ENCODE assay signal across 8 cellular contexts in genomic region chr3:179750720-179751328, GRCh38.
DNase-seq lines count a peak whose midpoint lies in the region; ATAC-seq and TF ChIP-seq lines count a peak whose summit lies in the region.

No MANE protein-coding gene starts in this region.

- no peaks in the 10 kb centered on the region for H3K9me3 Mint-ChIP-seq in natural killer cell treated with Interleukin-12 subunit alpha and Interleukin-12 subunit beta and Interleukin-15 and Interleukin-18, amount 100 ng/mL, for 72 hours

- H3K27me3 ChIP-seq in OCI-LY1 (ENCODE audit: insufficient read depth, low read length) (no peaks in the 10 kb centered on the region), fibroblast of lung (ENCODE audit: control insufficient read depth, insufficient read depth, low read length) (no peaks in the 10 kb centered on the region)

- H3K4me1 Mint-ChIP-seq in natural killer cell treated with Interleukin-12 subunit alpha and Interleukin-12 subunit beta and Interleukin-15 and Interleukin-18, amount 100 ng/mL, for 72 hours (ENCODE audit: low read depth in 2 of 2) = no peaks in the 10 kb centered on the region

- no peaks in the 10 kb centered on the region for H3K27me3 Mint-ChIP-seq in natural killer cell treated with Interleukin-12 subunit alpha and Interleukin-12 subunit beta and Interleukin-15 and Interleukin-18, amount 100 ng/mL, for 72 hours

- peak; percentile 74 for TF ChIP-seq CTCF in OCI-LY1 (IDR thresholded peaks at IDR 0.05; ENCODE audit: low read length)
- TF ChIP-seq CTCF in fibroblast of lung (conservative IDR thresholded peaks at IDR 0.05 in 1 of 2, IDR thresholded peaks at IDR 0.05 in 1 of 2; ENCODE audit: low read depth in 1 of 2, low read length in 2 of 2) = peak; percentile 75 to 82

- H3K79me2 ChIP-seq in OCI-LY1 (ENCODE audit: insufficient read depth, low read length) = no peaks in the 10 kb centered on the region
- no peaks in the 10 kb centered on the region for H3K79me2 ChIP-seq in fibroblast of lung (ENCODE audit: control insufficient read depth, insufficient read depth, low read length)

- ATAC-seq in HG02610 (IDR thresholded peaks at IDR 0.05; ENCODE audit: unreplicated experiment) = peak; percentile 51
- ATAC-seq in natural killer cell treated with Interleukin-12 subunit alpha and Interleukin-12 subunit beta and Interleukin-15 and Interleukin-18, amount 100 ng/mL, for 72 hours = no peak
- ATAC-seq in left lobe of liver = no peak

- H3K9ac ChIP-seq in OCI-LY1 (ENCODE audit: low read length) (no peak overlapping the region), fibroblast of lung (ENCODE audit: insufficient read depth, low read length) (no peak overlapping the region)

- H3K4me3 ChIP-seq in OCI-LY1 (ENCODE audit: low read depth, low read length, poor library complexity, severe bottlenecking) = no peak overlapping the region
- no peak overlapping the region for H3K4me3 ChIP-seq in fibroblast of lung (replicated peaks in 1 of 4; ENCODE audit: control extremely low read depth in 1 of 4, insufficient read depth in 1 of 4, low read depth in 3 of 4, low read length in 4 of 4)

- H2AFZ ChIP-seq in OCI-LY1 (ENCODE audit: low read length) (no peak overlapping the region), fibroblast of lung (ENCODE audit: low read length) (no peak overlapping the region)

- H4K20me1 ChIP-seq in OCI-LY1 (ENCODE audit: insufficient read depth, low read length) (no peaks in the 10 kb centered on the region), fibroblast of lung (ENCODE audit: control insufficient read depth, extremely low read depth, insufficient read depth, low read length) (no peaks in the 10 kb centered on the region)

- peaks cover 61% of the 10 kb centered on the region for H3K36me3 ChIP-seq in OCI-LY1 (ENCODE audit: insufficient read depth, low read length)
- peaks cover 1% of the 10 kb centered on the region for H3K36me3 ChIP-seq in fibroblast of lung (ENCODE audit: control insufficient read depth, insufficient read depth, low read length)

- H3K36me3 Mint-ChIP-seq in natural killer cell treated with Interleukin-12 subunit alpha and Interleukin-12 subunit beta and Interleukin-15 and Interleukin-18, amount 100 ng/mL, for 72 hours = no peaks in the 10 kb centered on the region

- H3K4me1 ChIP-seq in OCI-LY1 (ENCODE audit: insufficient read depth, low read length, severe bottlenecking) (no peaks in the 10 kb centered on the region), fibroblast of lung (ENCODE audit: control insufficient read depth, extremely low read depth, insufficient read depth, low read length) (no peaks in the 10 kb centered on the region)

- no peaks in the 10 kb centered on the region for H3K9me2 ChIP-seq in OCI-LY1 (ENCODE audit: low read depth, low read length)

- peak; percentile 5 to 16 for DNase-seq in SHP77 (lab: John Stamatoyannopoulos, UW)
- no peak for DNase-seq in SHP77 treated with DMSO at 0.1 percent for 48 hours (lab: John Stamatoyannopoulos, UW)
- peak; percentile 13 to 38 for DNase-seq in fibroblast of lung (ENCODE audit: low read depth in 2 of 2)
- DNase-seq in natural killer cell treated with Interleukin-12 subunit alpha and Interleukin-12 subunit beta and Interleukin-15 and Interleukin-18, amount 100 ng/mL, for 72 hours (ENCODE audit: low spot score) = no peak
- no peak for DNase-seq in NCI-H510A (lab: John Stamatoyannopoulos, UW)
- no peak for DNase-seq in left lobe of liver (ENCODE audit: low spot score)

- H3K9me3 ChIP-seq in OCI-LY1 (ENCODE audit: low read length) = no peaks in the 10 kb centered on the region
- no peaks in the 10 kb centered on the region for H3K9me3 ChIP-seq in fibroblast of lung (ENCODE audit: control insufficient read depth, insufficient read depth, low read depth, low read length)

- 0 out of 2 replicates have a peak, but pooled peaks cover 2% of the 10 kb centered on the region for H3F3A ChIP-seq in OCI-LY1 (ENCODE audit: insufficient read depth, low read length)

- H3K27ac ChIP-seq in OCI-LY1 (ENCODE audit: low read depth, low read length, poor library complexity, severe bottlenecking) (no peak overlapping the region), fibroblast of lung (ENCODE audit: insufficient read depth, low read length) (no peak overlapping the region)

- no peak overlapping the region for H3K4me3 Mint-ChIP-seq in natural killer cell treated with Interleukin-12 subunit alpha and Interleukin-12 subunit beta and Interleukin-15 and Interleukin-18, amount 100 ng/mL, for 72 hours

- no peak overlapping the region for H3K27ac Mint-ChIP-seq in natural killer cell treated with Interleukin-12 subunit alpha and Interleukin-12 subunit beta and Interleukin-15 and Interleukin-18, amount 100 ng/mL, for 72 hours

- H3K4me2 ChIP-seq in OCI-LY1 (ENCODE audit: low read length) (no peak overlapping the region), fibroblast of lung (ENCODE audit: extremely low read depth, insufficient read depth, low read length) (no peak overlapping the region)

Comparison
In these comparisons a context has a peak if more than half of its experiments do, and no peak if none do; other contexts are left out.
1. DNase-seq: peak in SHP77 (2 of 2) and fibroblast of lung (2 of 2); none in SHP77 treated with DMSO at 0.1 percent for 48 hours (single experiment), natural killer cell treated with Interleukin-12 subunit alpha and Interleukin-12 subunit beta and Interleukin-15 and Interleukin-18, amount 100 ng/mL, for 72 hours (single experiment), NCI-H510A (single experiment) and left lobe of liver (single experiment).